Comparison of ENCODE assay signal across 8 cellular contexts in genomic region chr1:107965112-107965991, GRCh38. TPM values are rescaled to one million over a fixed set of nuclear protein-coding genes. Genes with fewer than 3 reads are reported as not detected.
DNase-seq lines count a peak whose midpoint lies in the region; ATAC-seq and TF ChIP-seq lines count a peak whose summit lies in the region.

VAV3 (minus strand) TSS chr1:107965180; CDS start chr1:107964869, 311 bp downstream.

- peak within 1 kb of the TSS; percentile 77 for H3K27ac ChIP-seq in DND-41 (ENCODE audit: low read length)
- peak within 1 kb of the TSS in 2 of 4 donors; percentile 53 to 57 for H3K27ac ChIP-seq in body of pancreas

- H3K4me2 ChIP-seq in DND-41 (ENCODE audit: insufficient read depth, low read length) = peak within 1 kb of the TSS; percentile 86

- H3K4me1 ChIP-seq in DND-41 (ENCODE audit: insufficient read depth, low read length) = peaks cover 36% of the 10 kb centered on the region
- H3K4me1 ChIP-seq in body of pancreas = peaks cover 19% of the 10 kb centered on the region

- H3K36me3 ChIP-seq in DND-41 (ENCODE audit: insufficient read depth, low read length) (no peaks in the 10 kb centered on the region; the same call in 1 of the 2 replicates), MG63 (no peaks in the 10 kb centered on the region), body of pancreas (replicated peaks in 1 of 2; ENCODE audit: insufficient read depth in 1 of 2, low read depth in 2 of 2) (no peaks in the 10 kb centered on the region)

- H3K9ac ChIP-seq in DND-41 (ENCODE audit: low read depth, low read length) = peak within 1 kb of the TSS; percentile 71

- H3K9me3 ChIP-seq in DND-41 (ENCODE audit: insufficient read depth, low read length, severe bottlenecking) (no peaks in the 10 kb centered on the region), MG63 (no peaks in the 10 kb centered on the region), body of pancreas (no peaks in the 10 kb centered on the region)

- peak; percentile 76 for ATAC-seq in DND-41 (ENCODE audit: insufficient read depth, low read depth)
- ATAC-seq in body of pancreas = peak; percentile 60
- ATAC-seq in HG03342 (IDR thresholded peaks at IDR 0.05; ENCODE audit: unreplicated experiment) = no peak

- H3K27me3 ChIP-seq in DND-41 (ENCODE audit: insufficient read depth, low read length, poor library complexity) = no peaks in the 10 kb centered on the region
- peaks cover 32% of the 10 kb centered on the region for H3K27me3 ChIP-seq in MG63
- peaks cover 0 to 3% of the 10 kb centered on the region in 2 donors for H3K27me3 ChIP-seq in body of pancreas

- TF ChIP-seq CTCF in DND-41 (IDR thresholded peaks at IDR 0.05; ENCODE audit: borderline replicate concordance, extremely low read depth, low read length, poor library complexity, severe bottlenecking) = peak; percentile 77
- no peak for TF ChIP-seq CTCF in body of pancreas (IDR thresholded peaks at IDR 0.05)

- DNase-seq in DND-41 = peak; percentile 76
- peak; percentile 79 for DNase-seq in MG63
- peak; percentile 12 for DNase-seq in T-helper 9 cell
- peak; percentile 24 to 72 (median 53) for DNase-seq in body of pancreas
- DNase-seq in hippocampal formation (lab: John Stamatoyannopoulos, UW) = peak; percentile 14 to 24
- DNase-seq in putamen (ENCODE audit: low spot score) = peak; percentile 67
- no peak for DNase-seq in NCI-H1436 (lab: John Stamatoyannopoulos, UW)

- WGBS in body of pancreas, 2 donors = 1 to 3% methylated on average over 29 to 62 of the region's 72 CpGs

- TF ChIP-seq POLR2A in body of pancreas (IDR thresholded peaks at IDR 0.05) = peak in 1 of 3 donors; percentile 12

- peak within 1 kb of the TSS; percentile 77 for H2AFZ ChIP-seq in DND-41 (ENCODE audit: low read depth, low read length)

- intact Hi-C loops in body of pancreas (cut with DNase I) = no loop called here

- H4K20me1 ChIP-seq in DND-41 (ENCODE audit: insufficient read depth, low read length) = no peaks in the 10 kb centered on the region

- H3K79me2 ChIP-seq in DND-41 (ENCODE audit: insufficient read depth, low read length) = peaks cover 45% of the 10 kb centered on the region

- H3K4me3 ChIP-seq in DND-41 (ENCODE audit: low read depth in 1 of 2, low read length in 2 of 2) (peak within 1 kb of the TSS; percentile 58 to 81), MG63 (peak within 1 kb of the TSS; percentile 28), body of pancreas (peak within 1 kb of the TSS in 1 of 2 donors; percentile 9)

RNA-seq across cellular contexts. Expression of gene VAV3, which starts in this region (rescaled TPM):
- total RNA-seq in MG63 (2014; rRNA removed; shearing (Covaris generic); ENCODE audit: low replicate concordance) = 0.30 and 0.57 TPM in 2 replicates
- 10 to 100 TPM; 18.4 to 21.4 TPM for total RNA-seq in body of pancreas

Comparison
In these comparisons a context has a peak if more than half of its experiments do, and no peak if none do; other contexts are left out.
1. RNA of gene VAV3 (total RNA-seq): 18.4 to 21.4 TPM in body of pancreas; 0.30 to 0.57 TPM in MG63; every median in the first group is over 10 times any median in the second.
2. Peak in DNase-seq and H3K4me3 ChIP-seq in MG63; RNA of the gene not detected or under 1 TPM.